Comparison of ENCODE assay signal across 1 cellular context in the genomic region with DNA sequence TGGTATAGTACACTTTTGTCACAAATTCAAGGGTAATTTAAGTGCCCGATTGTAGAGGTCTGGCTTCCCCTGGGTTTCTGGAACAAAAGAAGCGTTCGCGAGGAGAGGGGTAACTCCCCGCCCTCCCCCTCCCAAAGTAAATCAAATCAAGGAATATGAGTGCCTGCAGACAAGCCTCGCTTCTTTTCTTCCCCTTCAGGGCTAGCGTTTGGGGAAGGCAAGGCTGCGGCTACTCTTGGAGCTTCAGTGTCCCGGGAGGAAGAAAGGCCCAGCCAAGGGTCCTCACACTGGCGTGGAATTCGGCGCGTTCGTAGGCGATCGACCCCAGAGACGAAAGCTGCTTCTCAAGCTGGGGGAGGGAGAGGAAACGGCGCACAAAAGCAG.
TF ChIP-seq lines count a peak whose summit lies in the region.

No MANE protein-coding gene starts in this region.

TF ChIP-seq in HepG2, 621 proteins besides CTCF, POLR2A, EP300 and RAD21 (continued from another document and continues in another):
- TF ChIP-seq, protein P1, sequence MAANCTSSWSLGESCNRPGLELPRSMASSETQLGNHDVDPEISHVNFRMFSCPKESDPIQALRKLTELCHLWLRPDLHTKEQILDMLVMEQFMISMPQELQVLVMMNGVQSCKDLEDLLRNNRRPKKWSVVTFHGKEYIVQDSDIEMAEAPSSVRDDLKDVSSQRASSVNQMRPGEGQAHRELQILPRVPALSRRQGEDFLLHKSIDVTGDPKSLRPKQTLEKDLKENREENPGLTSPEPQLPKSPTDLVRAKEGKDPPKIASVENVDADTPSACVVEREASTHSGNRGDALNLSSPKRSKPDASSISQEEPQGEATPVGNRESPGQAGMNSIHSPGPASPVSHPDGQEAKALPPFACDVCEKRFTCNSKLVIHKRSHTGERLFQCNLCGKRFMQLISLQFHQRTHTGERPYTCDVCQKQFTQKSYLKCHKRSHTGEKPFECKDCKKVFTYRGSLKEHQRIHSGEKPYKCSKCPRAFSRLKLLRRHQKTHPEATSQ (CRISPR knock-in tag; IDR thresholded peaks at IDR 0.05; ENCODE audit: borderline replicate concordance), result no peak
- TF ChIP-seq ZNF296 (CRISPR knock-in tag; conservative IDR thresholded peaks at IDR 0.05) (no peak), ELF4 (CRISPR knock-in tag; IDR thresholded peaks at IDR 0.05; ENCODE audit: borderline replicate concordance) (no peak; the same call in 1 of the 2 replicates), HNF4G (IDR thresholded peaks at IDR 0.05; ENCODE audit: borderline replicate concordance, low read depth, low read length) (no peak), HNF4G (CRISPR knock-in tag; IDR thresholded peaks at IDR 0.05; ENCODE audit: borderline replicate concordance, low read depth) (no peak), TMF1 (CRISPR knock-in tag; IDR thresholded peaks at IDR 0.05; ENCODE audit: low read depth) (no peak; the same call in 1 of the 2 replicates), ZNF766 (CRISPR knock-in tag; IDR thresholded peaks at IDR 0.05; ENCODE audit: borderline replicate concordance) (no peak), ASH2L (IDR thresholded peaks at IDR 0.05; ENCODE audit: insufficient read length, low read depth, low read length) (peak; percentile 83), ARNT2 (CRISPR knock-in tag; IDR thresholded peaks at IDR 0.05; ENCODE audit: low read depth) (no peak), ZSCAN30 (CRISPR knock-in tag; IDR thresholded peaks at IDR 0.05) (peak; percentile 61; the same call in 1 of the 2 replicates), PRMT3 (CRISPR knock-in tag; IDR thresholded peaks at IDR 0.05; ENCODE audit: borderline replicate concordance, low read depth) (no peak), ZNF432 (CRISPR knock-in tag; IDR thresholded peaks at IDR 0.05; ENCODE audit: borderline replicate concordance) (no peak), WIZ (CRISPR knock-in tag; IDR thresholded peaks at IDR 0.05) (no peak), NFIC (IDR thresholded peaks at IDR 0.05; ENCODE audit: low read length) (0 out of 2 replicates have a peak, but pooled peaks have one; percentile 2), ZFAT (CRISPR knock-in tag; conservative IDR thresholded peaks at IDR 0.05) (no peak), POLR2AphosphoS5 (IDR thresholded peaks at IDR 0.05; ENCODE audit: low read depth, low read length) (no peak), ZNF782 (CRISPR knock-in tag; IDR thresholded peaks at IDR 0.05; ENCODE audit: borderline replicate concordance) (0 out of 2 replicates have a peak, but pooled peaks have one; percentile 13), ZSCAN12 (CRISPR knock-in tag; IDR thresholded peaks at IDR 0.05) (no peak), TP53 (CRISPR knock-in tag; conservative IDR thresholded peaks at IDR 0.05) (no peak), SMC3 (IDR thresholded peaks at IDR 0.05; ENCODE audit: low read length) (no peak), ZNF660 (CRISPR knock-in tag; IDR thresholded peaks at IDR 0.05; ENCODE audit: borderline replicate concordance, low read depth) (no peak), MTF1 (CRISPR knock-in tag; IDR thresholded peaks at IDR 0.05) (no peak), HCFC1 (IDR thresholded peaks at IDR 0.05; ENCODE audit: low read depth, low read length) (no peak), ZSCAN31 (CRISPR knock-in tag; IDR thresholded peaks at IDR 0.05; ENCODE audit: low read depth) (0 out of 2 replicates have a peak, but pooled peaks have one; percentile 8), ZNF558 (CRISPR knock-in tag; IDR thresholded peaks at IDR 0.05; ENCODE audit: borderline replicate concordance) (0 out of 2 replicates have a peak, but pooled peaks have one; percentile 32), ZNF431 (CRISPR knock-in tag; IDR thresholded peaks at IDR 0.05; ENCODE audit: borderline replicate concordance, low read depth) (no peak), SRSF4 (IDR thresholded peaks at IDR 0.05; ENCODE audit: low read depth, low read length, poor library complexity, severe bottlenecking) (no peak), SIN3A (IDR thresholded peaks at IDR 0.05; ENCODE audit: borderline replicate concordance, low read depth, low read length) (no peak), GATAD1 (CRISPR knock-in tag; IDR thresholded peaks at IDR 0.05) (no peak), SNAPC2 (CRISPR knock-in tag; IDR thresholded peaks at IDR 0.05) (no peak), ZNF333 (CRISPR knock-in tag; IDR thresholded peaks at IDR 0.05; ENCODE audit: borderline replicate concordance) (no peak), ZZZ3 (CRISPR knock-in tag; IDR thresholded peaks at IDR 0.05; ENCODE audit: borderline replicate concordance) (no peak), ZNF629 (CRISPR knock-in tag; conservative IDR thresholded peaks at IDR 0.05) (no peak), ZFP1 (CRISPR knock-in tag; IDR thresholded peaks at IDR 0.05) (no peak), CBFB (CRISPR knock-in tag; IDR thresholded peaks at IDR 0.05) (no peak), TCF7L2 (IDR thresholded peaks at IDR 0.05; ENCODE audit: low read depth, low read length) (no peak), RARG (CRISPR knock-in tag; IDR thresholded peaks at IDR 0.05; ENCODE audit: low read depth) (no peak), ZSCAN9 (CRISPR knock-in tag; IDR thresholded peaks at IDR 0.05; ENCODE audit: borderline replicate concordance) (no peak), ZNF891 (CRISPR knock-in tag; IDR thresholded peaks at IDR 0.05) (no peak), DNMT3B (CRISPR knock-in tag; conservative IDR thresholded peaks at IDR 0.05) (no peak), ELF1 (CRISPR knock-in tag; IDR thresholded peaks at IDR 0.05) (no peak), RORA (CRISPR knock-in tag; IDR thresholded peaks at IDR 0.05) (no peak), SMAD9 (CRISPR knock-in tag; IDR thresholded peaks at IDR 0.05) (no peak), NCOA5 (CRISPR knock-in tag; IDR thresholded peaks at IDR 0.05) (no peak), ZNF543 (CRISPR knock-in tag; IDR thresholded peaks at IDR 0.05) (no peak), ZNF326 (CRISPR knock-in tag; IDR thresholded peaks at IDR 0.05; ENCODE audit: borderline replicate concordance) (no peak)
- TF ChIP-seq, protein P2, sequence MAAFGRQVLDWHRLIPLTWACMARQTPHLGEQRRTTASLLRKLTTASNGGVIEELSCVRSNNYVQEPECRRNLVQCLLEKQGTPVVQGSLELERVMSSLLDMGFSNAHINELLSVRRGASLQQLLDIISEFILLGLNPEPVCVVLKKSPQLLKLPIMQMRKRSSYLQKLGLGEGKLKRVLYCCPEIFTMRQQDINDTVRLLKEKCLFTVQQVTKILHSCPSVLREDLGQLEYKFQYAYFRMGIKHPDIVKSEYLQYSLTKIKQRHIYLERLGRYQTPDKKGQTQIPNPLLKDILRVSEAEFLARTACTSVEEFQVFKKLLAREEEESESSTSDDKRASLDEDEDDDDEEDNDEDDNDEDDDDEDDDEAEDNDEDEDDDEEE (CRISPR knock-in tag; IDR thresholded peaks at IDR 0.05), result peak; percentile 17; the same call in 1 of the 2 replicates
- TF ChIP-seq, protein P3, sequence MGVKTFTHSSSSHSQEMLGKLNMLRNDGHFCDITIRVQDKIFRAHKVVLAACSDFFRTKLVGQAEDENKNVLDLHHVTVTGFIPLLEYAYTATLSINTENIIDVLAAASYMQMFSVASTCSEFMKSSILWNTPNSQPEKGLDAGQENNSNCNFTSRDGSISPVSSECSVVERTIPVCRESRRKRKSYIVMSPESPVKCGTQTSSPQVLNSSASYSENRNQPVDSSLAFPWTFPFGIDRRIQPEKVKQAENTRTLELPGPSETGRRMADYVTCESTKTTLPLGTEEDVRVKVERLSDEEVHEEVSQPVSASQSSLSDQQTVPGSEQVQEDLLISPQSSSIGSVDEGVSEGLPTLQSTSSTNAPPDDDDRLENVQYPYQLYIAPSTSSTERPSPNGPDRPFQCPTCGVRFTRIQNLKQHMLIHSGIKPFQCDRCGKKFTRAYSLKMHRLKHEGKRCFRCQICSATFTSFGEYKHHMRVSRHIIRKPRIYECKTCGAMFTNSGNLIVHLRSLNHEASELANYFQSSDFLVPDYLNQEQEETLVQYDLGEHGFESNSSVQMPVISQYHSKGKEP (CRISPR knock-in tag; IDR thresholded peaks at IDR 0.05), result no peak
- TF ChIP-seq, protein P4, sequence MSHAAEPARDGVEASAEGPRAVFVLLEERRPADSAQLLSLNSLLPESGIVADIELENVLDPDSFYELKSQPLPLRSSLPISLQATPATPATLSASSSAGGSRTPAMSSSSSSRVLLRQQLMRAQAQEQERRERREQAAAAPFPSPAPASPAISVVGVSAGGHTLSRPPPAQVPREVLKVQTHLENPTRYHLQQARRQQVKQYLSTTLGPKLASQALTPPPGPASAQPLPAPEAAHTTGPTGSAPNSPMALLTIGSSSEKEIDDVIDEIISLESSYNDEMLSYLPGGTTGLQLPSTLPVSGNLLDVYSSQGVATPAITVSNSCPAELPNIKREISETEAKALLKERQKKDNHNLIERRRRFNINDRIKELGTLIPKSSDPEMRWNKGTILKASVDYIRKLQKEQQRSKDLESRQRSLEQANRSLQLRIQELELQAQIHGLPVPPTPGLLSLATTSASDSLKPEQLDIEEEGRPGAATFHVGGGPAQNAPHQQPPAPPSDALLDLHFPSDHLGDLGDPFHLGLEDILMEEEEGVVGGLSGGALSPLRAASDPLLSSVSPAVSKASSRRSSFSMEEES (CRISPR knock-in tag; IDR thresholded peaks at IDR 0.05), result no peak
- TF ChIP-seq, protein P5, sequence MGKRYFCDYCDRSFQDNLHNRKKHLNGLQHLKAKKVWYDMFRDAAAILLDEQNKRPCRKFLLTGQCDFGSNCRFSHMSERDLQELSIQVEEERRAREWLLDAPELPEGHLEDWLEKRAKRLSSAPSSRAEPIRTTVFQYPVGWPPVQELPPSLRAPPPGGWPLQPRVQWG (CRISPR knock-in tag; IDR thresholded peaks at IDR 0.05; ENCODE audit: borderline replicate concordance, low read depth), result no peak
- TF ChIP-seq, protein P6, sequence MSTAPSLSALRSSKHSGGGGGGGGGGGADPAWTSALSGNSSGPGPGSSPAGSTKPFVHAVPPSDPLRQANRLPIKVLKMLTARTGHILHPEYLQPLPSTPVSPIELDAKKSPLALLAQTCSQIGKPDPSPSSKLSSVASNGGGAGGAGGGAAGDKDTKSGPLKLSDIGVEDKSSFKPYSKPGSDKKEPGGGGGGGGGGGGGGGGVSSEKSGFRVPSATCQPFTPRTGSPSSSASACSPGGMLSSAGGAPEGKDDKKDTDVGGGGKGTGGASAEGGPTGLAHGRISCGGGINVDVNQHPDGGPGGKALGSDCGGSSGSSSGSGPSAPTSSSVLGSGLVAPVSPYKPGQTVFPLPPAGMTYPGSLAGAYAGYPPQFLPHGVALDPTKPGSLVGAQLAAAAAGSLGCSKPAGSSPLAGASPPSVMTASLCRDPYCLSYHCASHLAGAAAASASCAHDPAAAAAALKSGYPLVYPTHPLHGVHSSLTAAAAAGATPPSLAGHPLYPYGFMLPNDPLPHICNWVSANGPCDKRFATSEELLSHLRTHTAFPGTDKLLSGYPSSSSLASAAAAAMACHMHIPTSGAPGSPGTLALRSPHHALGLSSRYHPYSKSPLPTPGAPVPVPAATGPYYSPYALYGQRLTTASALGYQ (CRISPR knock-in tag; IDR thresholded peaks at IDR 0.05), result no peak
- TF ChIP-seq, protein P7, sequence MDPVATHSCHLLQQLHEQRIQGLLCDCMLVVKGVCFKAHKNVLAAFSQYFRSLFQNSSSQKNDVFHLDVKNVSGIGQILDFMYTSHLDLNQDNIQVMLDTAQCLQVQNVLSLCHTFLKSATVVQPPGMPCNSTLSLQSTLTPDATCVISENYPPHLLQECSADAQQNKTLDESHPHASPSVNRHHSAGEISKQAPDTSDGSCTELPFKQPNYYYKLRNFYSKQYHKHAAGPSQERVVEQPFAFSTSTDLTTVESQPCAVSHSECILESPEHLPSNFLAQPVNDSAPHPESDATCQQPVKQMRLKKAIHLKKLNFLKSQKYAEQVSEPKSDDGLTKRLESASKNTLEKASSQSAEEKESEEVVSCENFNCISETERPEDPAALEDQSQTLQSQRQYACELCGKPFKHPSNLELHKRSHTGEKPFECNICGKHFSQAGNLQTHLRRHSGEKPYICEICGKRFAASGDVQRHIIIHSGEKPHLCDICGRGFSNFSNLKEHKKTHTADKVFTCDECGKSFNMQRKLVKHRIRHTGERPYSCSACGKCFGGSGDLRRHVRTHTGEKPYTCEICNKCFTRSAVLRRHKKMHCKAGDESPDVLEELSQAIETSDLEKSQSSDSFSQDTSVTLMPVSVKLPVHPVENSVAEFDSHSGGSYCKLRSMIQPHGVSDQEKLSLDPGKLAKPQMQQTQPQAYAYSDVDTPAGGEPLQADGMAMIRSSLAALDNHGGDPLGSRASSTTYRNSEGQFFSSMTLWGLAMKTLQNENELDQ (CRISPR knock-in tag; IDR thresholded peaks at IDR 0.05; ENCODE audit: borderline replicate concordance), result no peak
- TF ChIP-seq, protein P8, sequence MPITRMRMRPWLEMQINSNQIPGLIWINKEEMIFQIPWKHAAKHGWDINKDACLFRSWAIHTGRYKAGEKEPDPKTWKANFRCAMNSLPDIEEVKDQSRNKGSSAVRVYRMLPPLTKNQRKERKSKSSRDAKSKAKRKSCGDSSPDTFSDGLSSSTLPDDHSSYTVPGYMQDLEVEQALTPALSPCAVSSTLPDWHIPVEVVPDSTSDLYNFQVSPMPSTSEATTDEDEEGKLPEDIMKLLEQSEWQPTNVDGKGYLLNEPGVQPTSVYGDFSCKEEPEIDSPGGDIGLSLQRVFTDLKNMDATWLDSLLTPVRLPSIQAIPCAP (CRISPR knock-in tag; IDR thresholded peaks at IDR 0.05; ENCODE audit: low read depth), result no peak
- TF ChIP-seq, protein P9, sequence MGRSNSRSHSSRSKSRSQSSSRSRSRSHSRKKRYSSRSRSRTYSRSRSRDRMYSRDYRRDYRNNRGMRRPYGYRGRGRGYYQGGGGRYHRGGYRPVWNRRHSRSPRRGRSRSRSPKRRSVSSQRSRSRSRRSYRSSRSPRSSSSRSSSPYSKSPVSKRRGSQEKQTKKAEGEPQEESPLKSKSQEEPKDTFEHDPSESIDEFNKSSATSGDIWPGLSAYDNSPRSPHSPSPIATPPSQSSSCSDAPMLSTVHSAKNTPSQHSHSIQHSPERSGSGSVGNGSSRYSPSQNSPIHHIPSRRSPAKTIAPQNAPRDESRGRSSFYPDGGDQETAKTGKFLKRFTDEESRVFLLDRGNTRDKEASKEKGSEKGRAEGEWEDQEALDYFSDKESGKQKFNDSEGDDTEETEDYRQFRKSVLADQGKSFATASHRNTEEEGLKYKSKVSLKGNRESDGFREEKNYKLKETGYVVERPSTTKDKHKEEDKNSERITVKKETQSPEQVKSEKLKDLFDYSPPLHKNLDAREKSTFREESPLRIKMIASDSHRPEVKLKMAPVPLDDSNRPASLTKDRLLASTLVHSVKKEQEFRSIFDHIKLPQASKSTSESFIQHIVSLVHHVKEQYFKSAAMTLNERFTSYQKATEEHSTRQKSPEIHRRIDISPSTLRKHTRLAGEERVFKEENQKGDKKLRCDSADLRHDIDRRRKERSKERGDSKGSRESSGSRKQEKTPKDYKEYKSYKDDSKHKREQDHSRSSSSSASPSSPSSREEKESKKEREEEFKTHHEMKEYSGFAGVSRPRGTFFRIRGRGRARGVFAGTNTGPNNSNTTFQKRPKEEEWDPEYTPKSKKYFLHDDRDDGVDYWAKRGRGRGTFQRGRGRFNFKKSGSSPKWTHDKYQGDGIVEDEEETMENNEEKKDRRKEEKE (IDR thresholded peaks at IDR 0.05), result no peak
- TF ChIP-seq, protein P10, sequence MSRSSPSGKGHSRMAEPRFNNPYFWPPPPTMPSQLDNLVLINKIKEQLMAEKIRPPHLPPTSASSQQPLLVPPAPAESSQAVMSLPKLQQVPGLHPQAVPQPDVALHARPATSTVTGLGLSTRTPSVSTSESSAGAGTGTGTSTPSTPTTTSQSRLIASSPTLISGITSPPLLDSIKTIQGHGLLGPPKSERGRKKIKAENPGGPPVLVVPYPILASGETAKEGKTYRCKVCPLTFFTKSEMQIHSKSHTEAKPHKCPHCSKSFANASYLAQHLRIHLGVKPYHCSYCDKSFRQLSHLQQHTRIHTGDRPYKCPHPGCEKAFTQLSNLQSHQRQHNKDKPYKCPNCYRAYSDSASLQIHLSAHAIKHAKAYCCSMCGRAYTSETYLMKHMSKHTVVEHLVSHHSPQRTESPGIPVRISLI (CRISPR knock-in tag; IDR thresholded peaks at IDR 0.05; ENCODE audit: borderline replicate concordance), result no peak
